ENCODE assay signal across 12 cellular contexts in genomic region chr10:78438094-78438906, GRCh38.
A peak's percentile ranks its signal among the peaks of the same experiment; 100 is the strongest.
DNase-seq lines count a peak whose midpoint lies in the region; ATAC-seq and TF ChIP-seq lines count a peak whose summit lies in the region.
"Had no signal": no experiment of that assay in that cellular context is flagged by ENCODE, and none has a peak within 500 bp of the region (broad histone marks: within the 10 kb centered on the region; RNA-seq: fewer than 3 reads in every experiment).

No MANE protein-coding gene starts in this region.

- H3K4me1 ChIP-seq in HEK293 (ENCODE audit: control insufficient read depth, insufficient read depth, low read length) (no peaks in the 10 kb centered on the region), mucosa of descending colon (ENCODE audit: low read depth) (no peaks in the 10 kb centered on the region)

- peak; percentile 49 for ATAC-seq in activated CD8-positive, alpha-beta T cell treated with anti-CD3 and anti-CD28 coated beads, Interleukin-2, amount 10 ng/mL, durations not matched to agents 7 days and 5 days
- ATAC-seq in naive thymus-derived CD8-positive, alpha-beta T cell = peak; percentile 39 to 44
- ATAC-seq in mucosa of descending colon = no peak

- H3K36me3 ChIP-seq in HEK293 (ENCODE audit: control insufficient read depth in 2 of 2, insufficient read depth in 1 of 2, low read length in 2 of 2) (no peaks in the 10 kb centered on the region), mucosa of descending colon (ENCODE audit: low read depth) (no peaks in the 10 kb centered on the region)

- H3K27ac ChIP-seq in HEK293 (ENCODE audit: extremely low read depth, low read depth, low read length) = no peak overlapping the region
- H3K27ac ChIP-seq in substantia nigra (ENCODE audit: low read depth, low read length, poor library complexity, severe bottlenecking) = no peak overlapping the region

- peak; percentile 28 for DNase-seq in activated CD8-positive, alpha-beta T cell treated with anti-CD3 and anti-CD28 coated beads, Interleukin-2, amount 10 ng/mL, durations not matched to agents 7 days and 5 days
- DNase-seq in naive thymus-derived CD8-positive, alpha-beta T cell = peak in 2 of 10 donors; percentile 6 to 16
- no peak for DNase-seq in mucosa of descending colon
- DNase-seq in NCI-H2171 treated with DMSO at 0.1 percent for 48 hours (lab: John Stamatoyannopoulos, UW) = no peak
- no peak for DNase-seq in substantia nigra (lab: John Stamatoyannopoulos, UW)
- DNase-seq: activated B cell treated with CpG ODN at 0.5 μM for 24 hours; effector CD4-positive, alpha-beta T cell; hypothalamus; NCI-H2029 treated with DMSO at 0.1 percent for 48 hours; stimulated activated CD4-positive, alpha-beta T cell treated with anti-CD3 and anti-CD28 coated beads, Interleukin-12 subunit alpha, Interleukin-12 subunit beta, amount 100 ng/mL, for 4 hours had no signal

- intact Hi-C loops in mucosa of descending colon (cut with DNase I, micrococcal nuclease) = no loop called here

- no peaks in the 10 kb centered on the region for H3K9me3 Mint-ChIP-seq in activated CD8-positive, alpha-beta T cell treated with anti-CD3 and anti-CD28 coated beads, Interleukin-2, amount 10 ng/mL, durations not matched to agents 7 days and 5 days (ENCODE audit: insufficient read depth)
- no peaks in the 10 kb centered on the region for H3K9me3 Mint-ChIP-seq in naive thymus-derived CD8-positive, alpha-beta T cell
- H3K9me3 Mint-ChIP-seq: activated B cell treated with CpG ODN at 0.5 μM for 24 hours had no signal

- TF ChIP-seq CTCF in GM12872 (IDR thresholded peaks at IDR 0.05; ENCODE audit: insufficient read depth, low read depth, low read length) (peak; percentile 25; the same call in 2 of the 3 replicates), HEK293 (tag by site-specific recombination; IDR thresholded peaks at IDR 0.05) (peak; percentile 34; the same call in 1 of the 2 replicates), mucosa of descending colon (IDR thresholded peaks at IDR 0.05) (no peak)

- POLR2A ChIA-PET in HEK293 (lab: Yijun Ruan, JAX) = no interaction called here
- POLR2A ChIA-PET in activated CD8-positive, alpha-beta T cell treated with anti-CD3 and anti-CD28 coated beads, Interleukin-2, amount 10 ng/mL, durations not matched to agents 7 days and 5 days (lab: Charles Lee) = interaction anchor here (0.6 kb wide), 1 partner anchor 66 kb away, joined by 3 read pairs; no protein-coding TSS in a partner anchor
- POLR2A ChIA-PET in naive thymus-derived CD8-positive, alpha-beta T cell (lab: Charles Lee) = no interaction called here

- peaks cover 2% of the 10 kb centered on the region for H3K4me1 Mint-ChIP-seq in activated CD8-positive, alpha-beta T cell treated with anti-CD3 and anti-CD28 coated beads, Interleukin-2, amount 10 ng/mL, durations not matched to agents 7 days and 5 days (ENCODE audit: low read depth)
- H3K4me1 Mint-ChIP-seq in naive thymus-derived CD8-positive, alpha-beta T cell = peaks cover 0 to 3% (median 0%) of the 10 kb centered on the region in 4 donors
- H3K4me1 Mint-ChIP-seq: activated B cell treated with CpG ODN at 0.5 μM for 24 hours had no signal

- no peak overlapping the region for H3K27ac Mint-ChIP-seq in activated CD8-positive, alpha-beta T cell treated with anti-CD3 and anti-CD28 coated beads, Interleukin-2, amount 10 ng/mL, durations not matched to agents 7 days and 5 days
- peak overlapping the region in 2 of 10 donors; percentile 38 to 63 for H3K27ac Mint-ChIP-seq in naive thymus-derived CD8-positive, alpha-beta T cell
- H3K27ac Mint-ChIP-seq: activated B cell treated with CpG ODN at 0.5 μM for 24 hours had no signal

- no peaks in the 10 kb centered on the region for H3K27me3 Mint-ChIP-seq in activated CD8-positive, alpha-beta T cell treated with anti-CD3 and anti-CD28 coated beads, Interleukin-2, amount 10 ng/mL, durations not matched to agents 7 days and 5 days (ENCODE audit: low read depth)
- H3K27me3 Mint-ChIP-seq in naive thymus-derived CD8-positive, alpha-beta T cell = peaks cover 0 to 9% (median 0%) of the 10 kb centered on the region in 5 donors

- no peaks in the 10 kb centered on the region for H3K9me3 ChIP-seq in HEK293 (ENCODE audit: control insufficient read depth, insufficient read depth, low read depth, low read length)
- no peaks in the 10 kb centered on the region for H3K9me3 ChIP-seq in mucosa of descending colon

- CTCF ChIA-PET in HEK293 (lab: Yijun Ruan, JAX) = interaction anchor here (1.0 kb wide), 1 partner anchor 229 kb away, joined by 3 read pairs; no protein-coding TSS in a partner anchor
- CTCF ChIA-PET in activated CD8-positive, alpha-beta T cell treated with anti-CD3 and anti-CD28 coated beads, Interleukin-2, amount 10 ng/mL, durations not matched to agents 7 days and 5 days (lab: Charles Lee) = interaction anchor here (1.0 kb wide), 1 partner anchor 136 kb away, joined by 5 read pairs; no protein-coding TSS in a partner anchor

- H3K36me3 Mint-ChIP-seq in activated CD8-positive, alpha-beta T cell treated with anti-CD3 and anti-CD28 coated beads, Interleukin-2, amount 10 ng/mL, durations not matched to agents 7 days and 5 days (ENCODE audit: low read depth) = no peaks in the 10 kb centered on the region
- H3K36me3 Mint-ChIP-seq in naive thymus-derived CD8-positive, alpha-beta T cell = no peaks in the 10 kb centered on the region

- H3K4me3 ChIP-seq in HEK293 (ENCODE audit: low read depth, low read length) (no peak overlapping the region), mucosa of descending colon (no peak overlapping the region)

- no peak overlapping the region for H3K4me3 Mint-ChIP-seq in activated CD8-positive, alpha-beta T cell treated with anti-CD3 and anti-CD28 coated beads, Interleukin-2, amount 10 ng/mL, durations not matched to agents 7 days and 5 days
- no peak overlapping the region for H3K4me3 Mint-ChIP-seq in naive thymus-derived CD8-positive, alpha-beta T cell
- H3K4me3 Mint-ChIP-seq: activated B cell treated with CpG ODN at 0.5 μM for 24 hours had no signal

TF ChIP-seq in HEK293, 187 proteins besides CTCF, POLR2A, EP300 and RAD21:
- no peak for TF ChIP-seq ZNF175 (tag by site-specific recombination; IDR thresholded peaks at IDR 0.05)
- peak; percentile 36; the same call in 1 of the 2 replicates for TF ChIP-seq GLIS1 (tag by site-specific recombination; IDR thresholded peaks at IDR 0.05)
- TF ChIP-seq ZBTB17 (tag by site-specific recombination; IDR thresholded peaks at IDR 0.05) = no peak
- no peak for TF ChIP-seq SP2 (tag by site-specific recombination; IDR thresholded peaks at IDR 0.05)
- 0 out of 2 replicates have a peak, but pooled peaks have one; percentile 11 for TF ChIP-seq ZIC2 (tag by site-specific recombination; IDR thresholded peaks at IDR 0.05)
